21 cellular contexts compared by ENCODE assay signal in the genomic region with DNA sequence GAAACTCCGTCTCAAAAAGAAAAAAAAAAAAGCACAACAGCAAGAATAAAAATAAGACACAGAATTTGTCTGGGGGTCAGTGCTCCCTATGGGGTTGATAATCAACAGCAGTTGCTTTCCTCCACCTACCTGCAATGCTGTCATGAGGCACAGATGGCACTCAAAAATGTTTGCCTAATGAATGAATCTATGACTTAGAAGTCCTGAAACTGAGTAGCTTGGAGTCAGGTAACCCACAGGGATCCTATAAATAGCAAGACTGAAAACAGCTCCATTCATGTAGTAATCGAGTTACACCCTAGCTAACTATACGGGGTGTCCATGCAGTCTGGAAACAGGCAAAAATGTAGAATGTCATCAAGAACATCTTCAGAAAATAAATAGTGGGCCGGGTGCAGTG.
"Had no signal": no experiment of that assay in that cellular context is flagged by ENCODE, and none has a peak within 500 bp of the region (broad histone marks: within the 10 kb centered on the region; RNA-seq: fewer than 3 reads in every experiment).

No MANE protein-coding gene starts in this region.

- DNase-seq: activated CD4-positive, alpha-beta T cell treated with anti-CD3 and anti-CD28 coated beads, Interleukin-2, amount 50 U/mL, for 1 hour; activated CD4-positive, CD25-positive, alpha-beta regulatory T cell treated with anti-CD3 and anti-CD28 coated beads, Interleukin-2, amount 50 U/mL, for 72 hours; activated naive CD4-positive, alpha-beta T cell; activated T-cell treated with anti-CD3 and anti-CD28 coated beads, Interleukin-2, amount 50 U/mL, for 1 hour; adrenal gland; central memory CD4-positive, alpha-beta T cell; effector memory CD4-positive, alpha-beta T cell; foreskin keratinocyte; glutamatergic neuron; hippocampal formation; left ventricle myocardium inferior; naive thymus-derived CD8-positive, alpha-beta T cell; stimulated activated CD4-positive, alpha-beta T cell treated with anti-CD3 and anti-CD28 coated beads, Interleukin-4, amount 100 ng/mL, for 24 hours; stimulated activated naive CD4-positive, alpha-beta T cell treated with Interleukin-2 at 50 U/mL for 16 hours; upper lobe of left lung had no signal

- ATAC-seq: foreskin keratinocyte; naive thymus-derived CD8-positive, alpha-beta T cell had no signal

- H3K36me3 ChIP-seq: adrenal gland, ascending aorta, left ventricle myocardium inferior, thoracic aorta, upper lobe of left lung had no signal

- H3K4me3 ChIP-seq: adrenal gland, ascending aorta, left ventricle myocardium inferior, thoracic aorta, upper lobe of left lung had no signal

- H3K4me3 Mint-ChIP-seq: activated naive CD8-positive, alpha-beta T cell; naive thymus-derived CD8-positive, alpha-beta T cell; T-helper 2 cell treated with Interferon-gamma antibody and Interleukin-4, amounts not matched to agents 5 μg/mL and 100 μg/mL, for 36 hours had no signal

- H3K4me1 ChIP-seq: adrenal gland, ascending aorta, foreskin keratinocyte, left ventricle myocardium inferior, upper lobe of left lung had no signal

- H3K9me3 Mint-ChIP-seq: naive thymus-derived CD8-positive, alpha-beta T cell; T-helper 2 cell treated with Interferon-gamma antibody and Interleukin-4, amounts not matched to agents 5 μg/mL and 100 μg/mL, for 36 hours had no signal

- H3K9me3 ChIP-seq: adrenal gland, ascending aorta, left ventricle myocardium inferior, thoracic aorta, upper lobe of left lung had no signal

- H3K27ac Mint-ChIP-seq: activated naive CD8-positive, alpha-beta T cell; naive thymus-derived CD8-positive, alpha-beta T cell; progenitor cell of endocrine pancreas; T-helper 2 cell treated with Interferon-gamma antibody and Interleukin-4, amounts not matched to agents 5 μg/mL and 100 μg/mL, for 36 hours had no signal

- H3K4me1 Mint-ChIP-seq: naive thymus-derived CD8-positive, alpha-beta T cell had no signal

- H3K27me3 Mint-ChIP-seq: activated naive CD8-positive, alpha-beta T cell; naive thymus-derived CD8-positive, alpha-beta T cell; progenitor cell of endocrine pancreas had no signal

- H3K27ac ChIP-seq: adrenal gland, ascending aorta, foreskin keratinocyte, left ventricle myocardium inferior, thoracic aorta, upper lobe of left lung, VCaP had no signal

- H3K27me3 ChIP-seq: adrenal gland, ascending aorta, foreskin keratinocyte, upper lobe of left lung had no signal

- H3K36me3 Mint-ChIP-seq: activated naive CD8-positive, alpha-beta T cell; naive thymus-derived CD8-positive, alpha-beta T cell had no signal
